In genomic region chr7:26360606-26361005, GRCh38 we compare ENCODE assay signal across 14 cellular contexts.
"Had no signal": no experiment of that assay in that cellular context is flagged by ENCODE, and none has a peak within 500 bp of the region (broad histone marks: within the 10 kb centered on the region; RNA-seq: fewer than 3 reads in every experiment).

No MANE protein-coding gene starts in this region.

- H3K27ac ChIP-seq: epithelial cell of prostate, gastrocnemius medialis, pancreas, tibial nerve had no signal

- H3K9me3 ChIP-seq: gastrocnemius medialis, heart right ventricle, pancreas, tibial nerve had no signal

- H3K27ac Mint-ChIP-seq: activated naive CD4-positive, alpha-beta T cell treated with anti-CD3 and anti-CD28 coated beads, Interleukin-2, amount 10 ng/mL, durations not matched to agents 7 days and 5 days; stimulated activated effector memory CD8-positive, alpha-beta T cell treated with anti-CD3 and anti-CD28 coated beads, Interleukin-12 subunit alpha, Interleukin-12 subunit beta, amount 100 ng/mL, for 72 hours had no signal

- H3K9me3 Mint-ChIP-seq: activated naive CD4-positive, alpha-beta T cell treated with anti-CD3 and anti-CD28 coated beads, Interleukin-2, amount 10 ng/mL, durations not matched to agents 7 days and 5 days; stimulated activated effector memory CD8-positive, alpha-beta T cell treated with anti-CD3 and anti-CD28 coated beads, Interleukin-12 subunit alpha, Interleukin-12 subunit beta, amount 100 ng/mL, for 72 hours had no signal

- H3K4me3 ChIP-seq: gastrocnemius medialis, pancreas, tibial nerve had no signal

- DNase-seq: activated CD4-positive, CD25-positive, alpha-beta regulatory T cell treated with anti-CD3 and anti-CD28 coated beads, Interleukin-2, amount 50 U/mL, for 72 hours; activated naive CD4-positive, alpha-beta T cell treated with anti-CD3 and anti-CD28 coated beads, Interleukin-2, amount 10 ng/mL, durations not matched to agents 7 days and 5 days; activated T-cell treated with anti-CD3 and anti-CD28 coated beads, Interleukin-2, amount 50 U/mL, for 1 hour; gastrocnemius medialis; heart right ventricle; mesendoderm; pancreas; stimulated activated CD4-positive, alpha-beta T cell treated with anti-CD3 and anti-CD28 coated beads, Interleukin-12 subunit alpha, Interleukin-12 subunit beta, amount 100 ng/mL, for 4 hours; stimulated activated CD4-positive, alpha-beta T cell treated with anti-CD3 and anti-CD28 coated beads, Interleukin-2, amount 100 ng/mL, for 24 hours; substantia nigra; T-helper 9 cell had no signal

- H3K27me3 Mint-ChIP-seq: activated naive CD4-positive, alpha-beta T cell treated with anti-CD3 and anti-CD28 coated beads, Interleukin-2, amount 10 ng/mL, durations not matched to agents 7 days and 5 days had no signal

- H3K4me1 ChIP-seq: gastrocnemius medialis, tibial nerve had no signal

- H3K4me3 Mint-ChIP-seq: activated naive CD4-positive, alpha-beta T cell treated with anti-CD3 and anti-CD28 coated beads, Interleukin-2, amount 10 ng/mL, durations not matched to agents 7 days and 5 days; stimulated activated effector memory CD8-positive, alpha-beta T cell treated with anti-CD3 and anti-CD28 coated beads, Interleukin-12 subunit alpha, Interleukin-12 subunit beta, amount 100 ng/mL, for 72 hours had no signal

- H3K36me3 ChIP-seq: gastrocnemius medialis, pancreas, tibial nerve had no signal

- ATAC-seq: gastrocnemius medialis; heart right ventricle; pancreas; stimulated activated effector memory CD8-positive, alpha-beta T cell treated with anti-CD3 and anti-CD28 coated beads, Interleukin-12 subunit alpha, Interleukin-12 subunit beta, amount 100 ng/mL, for 72 hours had no signal

- H3K27me3 ChIP-seq: gastrocnemius medialis, pancreas, tibial nerve had no signal
